8 cellular contexts compared by ENCODE assay signal in the genomic region with DNA sequence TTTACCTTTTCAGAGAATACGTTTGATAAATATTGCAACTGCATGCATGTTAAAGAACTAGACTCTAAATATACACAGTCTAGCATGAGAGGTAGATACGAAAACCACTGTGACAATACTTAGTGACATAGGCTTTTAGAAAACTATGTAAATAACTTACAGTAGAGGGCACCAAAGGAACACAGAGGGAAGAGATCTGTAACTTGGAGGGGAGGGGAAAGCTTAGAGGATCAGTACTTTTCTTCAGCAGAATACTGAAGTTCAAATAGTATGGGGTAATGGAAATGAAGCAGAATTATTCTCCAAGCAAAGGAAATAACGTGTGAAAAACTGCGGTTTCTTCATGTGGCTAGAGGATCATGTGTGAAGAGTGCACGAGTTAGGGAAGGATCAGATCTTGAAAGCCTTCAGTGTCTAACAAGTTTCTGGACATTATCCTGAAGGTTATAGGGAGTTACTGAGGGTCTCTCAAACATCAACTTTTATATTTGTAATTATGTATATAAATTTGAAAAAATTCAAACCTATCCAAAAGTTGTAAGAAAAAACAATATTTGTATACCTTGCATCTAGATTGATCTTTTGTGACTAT.
A peak's percentile ranks its signal among the peaks of the same experiment; 100 is the strongest.
DNase-seq lines count a peak whose midpoint lies in the region; ATAC-seq and TF ChIP-seq lines count a peak whose summit lies in the region.

No MANE protein-coding gene starts in this region.

- H3K4me3 ChIP-seq in PC-3 (ENCODE audit: low read length), result no peak overlapping the region
- H3K4me3 ChIP-seq in epithelial cell of esophagus (ENCODE audit: low read length), result no peak overlapping the region
- no peak overlapping the region for H3K4me3 ChIP-seq in neural cell (ENCODE audit: low read length)

- BruUV-seq in PC-3 (replicated peaks; lab: Mats Ljungman, UMichigan), result no TSS peak

- H3K9ac ChIP-seq in PC-3 (ENCODE audit: low read length) (no peak overlapping the region), neural cell (ENCODE audit: low read length) (no peak overlapping the region)

- TF ChIP-seq CTCF in PC-3 (conservative IDR thresholded peaks at IDR 0.05; ENCODE audit: low read depth, low read length), result peak; percentile 95
- TF ChIP-seq CTCF in epithelial cell of esophagus (IDR thresholded peaks at IDR 0.05; ENCODE audit: insufficient read depth, low read depth, low read length, missing control alignments), result peak; percentile 70
- TF ChIP-seq CTCF in neural cell (IDR thresholded peaks at IDR 0.05; ENCODE audit: poor library complexity, severe bottlenecking), result peak; percentile 86

- H3K79me2 ChIP-seq in PC-3 (ENCODE audit: low read length) (no peaks in the 10 kb centered on the region), neural cell (replicated peaks; ENCODE audit: insufficient read depth, low read length) (no peaks in the 10 kb centered on the region)

- H3F3A ChIP-seq in PC-3 (ENCODE audit: low read length, unreplicated experiment), result no peaks in the 10 kb centered on the region
- no peaks in the 10 kb centered on the region for H3F3A ChIP-seq in neural cell (ENCODE audit: insufficient read depth, low read length, poor library complexity, severe bottlenecking)

- H3K4me1 ChIP-seq in PC-3 (ENCODE audit: insufficient read depth, low read length), result no peaks in the 10 kb centered on the region

- DNase-seq in AG08396 (ENCODE audit: low spot score) (peak; percentile 25), PC-3 (peak; percentile 90), epithelial cell of esophagus (ENCODE audit: low read depth) (peak; percentile 60)
- no peak for DNase-seq in activated naive CD8-positive, alpha-beta T cell treated with anti-CD3 and anti-CD28 coated beads for 36 hours

- H3K4me1 Mint-ChIP-seq in activated naive CD8-positive, alpha-beta T cell treated with anti-CD3 and anti-CD28 coated beads for 36 hours, result peaks cover 2% of the 10 kb centered on the region

- H3K4me3 Mint-ChIP-seq in activated naive CD8-positive, alpha-beta T cell treated with anti-CD3 and anti-CD28 coated beads for 36 hours, result no peak overlapping the region

- no peak for TF ChIP-seq EP300 in neural cell (conservative IDR thresholded peaks at IDR 0.05; ENCODE audit: poor library complexity, severe bottlenecking)

- H3K27ac ChIP-seq in PC-3 (ENCODE audit: low read length), result no peak overlapping the region
- H3K27ac ChIP-seq in neural cell (ENCODE audit: low read length), result no peak overlapping the region

- H3K9me2 ChIP-seq in PC-3 (replicated peaks; ENCODE audit: low read length) (no peaks in the 10 kb centered on the region), neural cell (ENCODE audit: insufficient read depth, low read length) (no peaks in the 10 kb centered on the region)

- no peaks in the 10 kb centered on the region for H3K36me3 ChIP-seq in PC-3 (ENCODE audit: low read depth, low read length)
- H3K36me3 ChIP-seq in neural cell (ENCODE audit: insufficient read depth, low read length), result no peaks in the 10 kb centered on the region

- H3K4me2 ChIP-seq in PC-3 (ENCODE audit: low read length) (no peak overlapping the region), neural cell (ENCODE audit: low read length) (no peak overlapping the region)

- peaks cover 4% of the 10 kb centered on the region for H3K27me3 Mint-ChIP-seq in activated naive CD8-positive, alpha-beta T cell treated with anti-CD3 and anti-CD28 coated beads for 36 hours

- H3K9me3 Mint-ChIP-seq in activated naive CD8-positive, alpha-beta T cell treated with anti-CD3 and anti-CD28 coated beads for 36 hours, result no peaks in the 10 kb centered on the region

- ATAC-seq in GM18508 (IDR thresholded peaks at IDR 0.05; ENCODE audit: insufficient read depth, unreplicated experiment), result peak; percentile 76
- peak; percentile 71 for ATAC-seq in HG03103 (IDR thresholded peaks at IDR 0.05; ENCODE audit: low read depth, unreplicated experiment)
- ATAC-seq in PC-3, result peak; percentile 93
- no peak for ATAC-seq in GM18909 (IDR thresholded peaks at IDR 0.05; ENCODE audit: poor library complexity, unreplicated experiment)

- H3K27ac Mint-ChIP-seq in activated naive CD8-positive, alpha-beta T cell treated with anti-CD3 and anti-CD28 coated beads for 36 hours, result no peak overlapping the region

- no peaks in the 10 kb centered on the region for H3K9me3 ChIP-seq in PC-3 (ENCODE audit: low read length)
- no peaks in the 10 kb centered on the region for H3K9me3 ChIP-seq in neural cell (ENCODE audit: low read length)

- H4K20me1 ChIP-seq in PC-3 (ENCODE audit: low read length) (no peaks in the 10 kb centered on the region), neural cell (ENCODE audit: insufficient read depth) (no peaks in the 10 kb centered on the region)

- CTCF ChIA-PET in PC-3 (lab: Charles Lee), result interaction anchor here (0.6 kb wide), 2 partner anchors 36 to 199 kb away, joined by 3 to 5 read pairs; no protein-coding TSS in a partner anchor

- POLR2A ChIA-PET in PC-3 (lab: Charles Lee; ENCODE audit: unreplicated experiment), result no interaction called here

- H3K27me3 ChIP-seq in PC-3 (ENCODE audit: low read length) (no peaks in the 10 kb centered on the region), neural cell (ENCODE audit: insufficient read depth, low read depth, low read length) (no peaks in the 10 kb centered on the region)

- peak; percentile 93 for TF ChIP-seq RAD21 in neural cell (conservative IDR thresholded peaks at IDR 0.05)

- H2AFZ ChIP-seq in PC-3 (ENCODE audit: low read length) (no peak overlapping the region), neural cell (ENCODE audit: low read depth, low read length) (no peak overlapping the region)

- intact Hi-C loops in PC-3 (cut with micrococcal nuclease), result loop anchor here (1.0 to 2.0 kb wide), 5 partner anchors 30 to 725 kb away; no protein-coding TSS in a partner anchor

- H3K36me3 Mint-ChIP-seq in activated naive CD8-positive, alpha-beta T cell treated with anti-CD3 and anti-CD28 coated beads for 36 hours, result no peaks in the 10 kb centered on the region

TF ChIP-seq in neural cell, 6 proteins besides CTCF, POLR2A, EP300 and RAD21:
- peak; percentile 89 for TF ChIP-seq SMC3 (conservative IDR thresholded peaks at IDR 0.05; ENCODE audit: poor library complexity)
- TF ChIP-seq POLR2AphosphoS5 (IDR thresholded peaks at IDR 0.05), result no peak
TF ChIP-seq in neural cell: peak in this region for 1.
